17 cellular contexts compared by ENCODE assay signal in genomic region chr11:20963596-20963995, GRCh38.
"Had no signal": no experiment of that assay in that cellular context is flagged by ENCODE, and none has a peak within 500 bp of the region (broad histone marks: within the 10 kb centered on the region; RNA-seq: fewer than 3 reads in every experiment).

No MANE protein-coding gene starts in this region.

- DNase-seq: activated CD4-positive, alpha-beta memory T cell treated with anti-CD3 and anti-CD28 coated beads for 36 hours; activated CD4-positive, alpha-beta T cell treated with anti-CD3 and anti-CD28 coated beads for 1 hour; activated gamma-delta T cell; activated naive CD8-positive, alpha-beta T cell treated with anti-CD3 and anti-CD28 coated beads for 36 hours; activated T-cell treated with anti-CD3 and anti-CD28 coated beads, Interleukin-2, amount 50 U/mL, for 48 hours; anterior cingulate cortex; central memory CD4-positive, alpha-beta T cell; cortex of kidney; effector memory CD8-positive, alpha-beta T cell; glutamatergic neuron; left ventricle myocardium inferior; mesenchymal stem cell; stimulated activated CD4-positive, alpha-beta T cell treated with anti-CD3 and anti-CD28 coated beads, Interleukin-15, amount 100 ng/mL, for 24 hours; stimulated activated CD4-positive, alpha-beta T cell treated with anti-CD3 and anti-CD28 coated beads, Interleukin-4, amount 100 ng/mL, for 4 hours; stimulated activated naive CD8-positive, alpha-beta T cell treated with anti-CD3 and anti-CD28 coated beads, Interleukin-15, amount 100 ng/mL, for 72 hours; tibial artery had no signal

- H3K36me3 ChIP-seq: left ventricle myocardium inferior, tibial artery, vagina had no signal

- H3K27me3 ChIP-seq: tibial artery, vagina had no signal

- H3K27ac ChIP-seq: left ventricle myocardium inferior, tibial artery, vagina had no signal

- H3K4me1 ChIP-seq: left ventricle myocardium inferior, vagina had no signal

- H3K4me3 ChIP-seq: left ventricle myocardium inferior, tibial artery, vagina had no signal

- ATAC-seq: effector memory CD8-positive, alpha-beta T cell; stimulated activated naive CD8-positive, alpha-beta T cell treated with anti-CD3 and anti-CD28 coated beads, Interleukin-15, amount 100 ng/mL, for 72 hours had no signal

- H3K9me3 ChIP-seq: left ventricle myocardium inferior, tibial artery, vagina had no signal
